In the genomic region with DNA sequence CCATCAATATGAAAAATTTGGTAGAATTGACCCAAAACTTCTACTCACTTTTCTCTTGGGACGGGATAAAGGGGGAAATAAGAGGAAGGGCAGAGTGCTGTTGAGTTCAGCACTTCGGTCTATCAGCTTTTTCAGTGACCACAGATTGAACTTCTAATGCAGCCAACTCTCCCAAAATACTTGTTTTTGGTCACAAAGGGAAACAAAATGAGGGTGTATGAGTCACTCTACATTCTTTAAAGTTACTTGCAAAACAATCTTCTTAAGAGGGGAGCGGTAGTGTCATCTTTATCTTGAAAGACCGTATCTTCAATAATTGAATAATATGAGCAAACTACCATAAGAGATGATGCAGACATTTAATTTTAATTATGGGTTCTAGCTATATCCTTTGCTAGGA, we compare ENCODE assay signal across 20 cellular contexts.
DNase-seq lines count a peak whose midpoint lies in the region.
"Had no signal": no experiment of that assay in that cellular context is flagged by ENCODE, and none has a peak within 500 bp of the region (broad histone marks: within the 10 kb centered on the region; RNA-seq: fewer than 3 reads in every experiment).

No MANE protein-coding gene starts in this region.

- DNase-seq in GM04503 (ENCODE audit: low read depth) = peak; percentile 45
- peak; percentile 43 for DNase-seq in RPMI7951 (ENCODE audit: low read depth)
- DNase-seq in fibroblast of peridontal ligament (ENCODE audit: extremely low read depth) = peak; percentile 74
- peak; percentile 29 for DNase-seq in stromal cell of bone marrow (ENCODE audit: low read depth)
- no peak for DNase-seq in activated CD4-positive, alpha-beta T cell treated with anti-CD3 and anti-CD28 coated beads, Interleukin-2, amount 50 U/mL, for 4 hours
- no peak for DNase-seq in NCI-H82 treated with DMSO at 0.1 percent for 48 hours (lab: John Stamatoyannopoulos, UW; ENCODE audit: unreplicated experiment)
- no peak for DNase-seq in foreskin melanocyte
- DNase-seq: activated CD4-positive, alpha-beta T cell treated with anti-CD3 and anti-CD28 coated beads, Interleukin-2, amount 50 U/mL, for 1 hour; activated naive CD4-positive, alpha-beta T cell; activated T-cell treated with anti-CD3 and anti-CD28 coated beads for 4 hours; aorta; BE2C; Caco-2; dermis blood vessel endothelial cell; glutamatergic neuron; left ventricle myocardium superior; NCI-H1436 treated with DMSO at 0.1 percent for 48 hours; Peyer's patch; retina; stimulated activated naive CD4-positive, alpha-beta T cell had no signal

Comparison
In these comparisons a context has a peak if more than half of its experiments do, and no peak if none do; other contexts are left out.
1. DNase-seq: peak in GM04503 (single experiment), RPMI7951 (single experiment), fibroblast of peridontal ligament (single experiment) and stromal cell of bone marrow (single experiment); none in activated CD4-positive, alpha-beta T cell treated with anti-CD3 and anti-CD28 coated beads, Interleukin-2, amount 50 U/mL, for 4 hours (0 of 2), NCI-H82 treated with DMSO at 0.1 percent for 48 hours (single experiment) and foreskin melanocyte (single experiment).